ENCODE assay signal across 29 cellular contexts in the genomic region with DNA sequence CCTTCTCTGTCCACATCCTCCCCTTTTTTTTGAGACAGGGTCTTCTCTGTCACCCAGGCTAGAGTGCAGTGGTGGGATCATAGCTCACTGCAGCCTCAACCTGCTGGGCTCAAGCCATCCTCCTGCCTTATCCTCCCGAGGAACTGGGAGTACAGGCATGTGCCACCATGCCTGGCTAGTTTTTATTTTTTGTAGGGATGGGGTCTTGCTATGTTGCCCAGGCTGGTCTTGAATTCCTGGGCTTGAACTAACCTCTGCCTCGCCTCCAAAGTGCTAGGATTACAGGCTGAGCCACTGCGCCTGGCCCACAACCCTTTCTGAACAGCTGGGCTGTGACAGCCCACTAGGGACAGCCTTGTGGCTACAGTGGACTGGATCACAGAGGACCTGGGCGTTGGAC.
"Had no signal": no experiment of that assay in that cellular context is flagged by ENCODE, and none has a peak within 500 bp of the region (broad histone marks: within the 10 kb centered on the region; RNA-seq: fewer than 3 reads in every experiment).

No MANE protein-coding gene starts in this region.

- ATAC-seq: heart left ventricle, left colon, left lung, lower lobe of right lung, natural killer cell, pancreas, sciatic nerve, upper lobe of right lung had no signal

- H3K27me3 ChIP-seq: heart left ventricle, left lung, pancreas, suprapubic skin, tibial artery, upper lobe of right lung had no signal

- DNase-seq: heart left ventricle; hypothalamus; immature natural killer cell; kidney; left colon; left lung; lower lobe of right lung; mammary epithelial cell; mesenchymal stem cell; naive B cell; natural killer cell; nucleus accumbens; pancreas; posterior cingulate gyrus; stimulated activated CD4-positive, alpha-beta T cell treated with anti-CD3 and anti-CD28 coated beads, Interleukin-12 subunit alpha, Interleukin-12 subunit beta, amount 100 ng/mL, for 4 hours; stimulated activated CD4-positive, alpha-beta T cell treated with anti-CD3 and anti-CD28 coated beads, Interleukin-15, amount 100 ng/mL, for 24 hours; stimulated activated CD4-positive, alpha-beta T cell treated with anti-CD3 and anti-CD28 coated beads, Interleukin-2, amount 100 ng/mL, for 24 hours; stimulated activated CD4-positive, alpha-beta T cell treated with anti-CD3 and anti-CD28 coated beads, Interleukin-4, amount 100 ng/mL, for 1 hour; stimulated activated naive CD4-positive, alpha-beta T cell; tibial artery; trophoblast cell; upper lobe of right lung had no signal

- H3K4me1 ChIP-seq: pancreas, prostate gland had no signal

- H3K27ac ChIP-seq: heart left ventricle, left lung, lower lobe of right lung, pancreas, prostate gland, skin epidermis, suprapubic skin, thoracic aorta, tibial artery, upper lobe of right lung had no signal

- H3K9me3 ChIP-seq: lower lobe of right lung, pancreas, prostate gland, suprapubic skin, thoracic aorta, tibial artery, upper lobe of right lung had no signal

- H3K4me3 ChIP-seq: heart left ventricle, left lung, lower lobe of right lung, pancreas, prostate gland, skin epidermis, suprapubic skin, thoracic aorta, tibial artery, upper lobe of right lung had no signal

- FAIRE-seq: islet of Langerhans, kidney, pancreas, urothelium cell line had no signal

- H3K36me3 ChIP-seq: heart left ventricle, left lung, lower lobe of right lung, pancreas, prostate gland, suprapubic skin, thoracic aorta, tibial artery, upper lobe of right lung had no signal
